8 cellular contexts compared by ENCODE assay signal in genomic region chr2:231181848-231182247, GRCh38. TPM values are rescaled to one million over a fixed set of nuclear protein-coding genes. Genes with fewer than 3 reads are reported as not detected.
DNase-seq lines count a peak whose midpoint lies in the region; ATAC-seq and TF ChIP-seq lines count a peak whose summit lies in the region.

No MANE protein-coding gene starts in this region.

- no peak overlapping the region for H3K9ac ChIP-seq in GM23248

- in situ Hi-C loops in GM23248 (cut with MboI), result no loop called here

- WGBS in GM23248 (ENCODE audit: low coverage in 1 of 2, low lambda C conversion rate in 2 of 2, missing lambda C conversion rate in 2 of 2), 2 experiments, result 4 to 7% methylated on average over 7 of the region's 7 CpGs
- 56 to 80% methylated on average over 7 of the region's 7 CpGs for WGBS in sigmoid colon, 2 donors

- H3K4me1 ChIP-seq in GM23248 (ENCODE audit: insufficient read depth) (peaks cover 15% of the 10 kb centered on the region), sigmoid colon (peaks cover 0 to 18% (median 13%) of the 10 kb centered on the region in 4 donors)

- ATAC-seq in GM18519 (IDR thresholded peaks at IDR 0.05; ENCODE audit: low FRiP score, unreplicated experiment), result no peak

- H3K9me2 ChIP-seq in GM23248 (ENCODE audit: insufficient read depth), result no peaks in the 10 kb centered on the region

- no peaks in the 10 kb centered on the region for H3K27me3 ChIP-seq in GM23248 (replicated peaks; ENCODE audit: insufficient read depth)
- no peaks in the 10 kb centered on the region for H3K27me3 ChIP-seq in sigmoid colon

- H3K27ac ChIP-seq in GM23248, result peak overlapping the region; percentile 16
- peak overlapping the region in 1 of 4 donors; percentile 1 for H3K27ac ChIP-seq in sigmoid colon

- H3K4me3 ChIP-seq in GM23248, result no peak overlapping the region
- H3K4me3 ChIP-seq in sigmoid colon, result no peak overlapping the region

- TF ChIP-seq EP300 in sigmoid colon (IDR thresholded peaks at IDR 0.05), result no peak

- H3K9me3 ChIP-seq in GM23248 (ENCODE audit: low read depth), result no peaks in the 10 kb centered on the region
- H3K9me3 ChIP-seq in sigmoid colon, result no peaks in the 10 kb centered on the region

- no peaks in the 10 kb centered on the region for H3K79me2 ChIP-seq in GM23248 (ENCODE audit: insufficient read depth)

- no peaks in the 10 kb centered on the region for H3K36me3 ChIP-seq in GM23248 (ENCODE audit: low read depth)
- H3K36me3 ChIP-seq in sigmoid colon, result no peaks in the 10 kb centered on the region

- 0 out of 2 replicates have a peak, but pooled peaks cover 5% of the 10 kb centered on the region for H3F3A ChIP-seq in GM23248 (ENCODE audit: insufficient read depth)

- no peaks in the 10 kb centered on the region for H4K20me1 ChIP-seq in GM23248 (ENCODE audit: insufficient read depth)

- no peak for TF ChIP-seq CTCF in sigmoid colon (IDR thresholded peaks at IDR 0.05)

- no peak overlapping the region for H3K4me2 ChIP-seq in GM23248 (ENCODE audit: unreplicated experiment)

- intact Hi-C loops in sigmoid colon (cut with DNase I), result no loop called here

- TF ChIP-seq POLR2A in sigmoid colon (IDR thresholded peaks at IDR 0.05), result no peak

- DNase-seq in Daoy (ENCODE audit: low read depth) (peak; percentile 70), GM23248 (peak; percentile 83), NOMO-1 treated with DMSO at 0.1 percent for 48 hours (lab: John Stamatoyannopoulos, UW; ENCODE audit: unreplicated experiment) (peak; percentile 83), fibroblast of gingiva (ENCODE audit: low read depth) (peak; percentile 79), sigmoid colon (peak; percentile 81), NCI-H128 (lab: John Stamatoyannopoulos, UW; ENCODE audit: unreplicated experiment) (no peak), NCI-H748 (lab: John Stamatoyannopoulos, UW; ENCODE audit: unreplicated experiment) (no peak)

- peak overlapping the region; percentile 48; the same call in 1 of the 2 replicates for H2AFZ ChIP-seq in GM23248

RNA-seq across cellular contexts. Expression of gene ARMC9, which starts 16.6 kb away (rescaled TPM):
- total RNA-seq in Daoy (2014; rRNA removed; shearing (Covaris generic)), result 38.3 and 39.4 TPM in 2 replicates
- total RNA-seq in GM23248 (2014; rRNA removed; shearing (Covaris generic)), result 15.1 and 17.7 TPM in 2 replicates
- polyA plus RNA-seq in GM23248 (2016; fragmentation: Nextera tagmentation; extraction: Ambion mirVana) (17.3 and 17.7 TPM in 2 replicates), sigmoid colon (1 to 10 TPM; 2.4 to 8.2 (median 3.0) TPM)
- 10 to 100 TPM; 24.3 to 95.3 (median 52.7) TPM for total RNA-seq in sigmoid colon

RNA-seq across cellular contexts. Expression of gene HTR2B, which starts 57.0 kb away (rescaled TPM):
- total RNA-seq in Daoy (2014; rRNA removed; shearing (Covaris generic)), result not detected in 2 replicates
- total RNA-seq in GM23248 (2014; rRNA removed; shearing (Covaris generic)), result not detected in 2 replicates
- polyA plus RNA-seq in GM23248 (2016; fragmentation: Nextera tagmentation; extraction: Ambion mirVana) (0.15 TPM in 1 of 2 replicates, not detected in the other), sigmoid colon (under 1 TPM in 2 of 3 donors, not detected in 1; 0.23 to 0.73 TPM)
- 10 to 100 TPM in 3 of 4 donors, 1 to 10 TPM in 1; 2.1 to 18.3 (median 15.4) TPM for total RNA-seq in sigmoid colon

Comparison
In these comparisons a context has a peak if more than half of its experiments do, and no peak if none do; other contexts are left out.
1. DNase-seq: peak in Daoy (single experiment), GM23248 (single experiment), NOMO-1 treated with DMSO at 0.1 percent for 48 hours (single experiment), fibroblast of gingiva (single experiment) and sigmoid colon (single experiment); none in NCI-H128 (single experiment) and NCI-H748 (single experiment).